In the genomic region with DNA sequence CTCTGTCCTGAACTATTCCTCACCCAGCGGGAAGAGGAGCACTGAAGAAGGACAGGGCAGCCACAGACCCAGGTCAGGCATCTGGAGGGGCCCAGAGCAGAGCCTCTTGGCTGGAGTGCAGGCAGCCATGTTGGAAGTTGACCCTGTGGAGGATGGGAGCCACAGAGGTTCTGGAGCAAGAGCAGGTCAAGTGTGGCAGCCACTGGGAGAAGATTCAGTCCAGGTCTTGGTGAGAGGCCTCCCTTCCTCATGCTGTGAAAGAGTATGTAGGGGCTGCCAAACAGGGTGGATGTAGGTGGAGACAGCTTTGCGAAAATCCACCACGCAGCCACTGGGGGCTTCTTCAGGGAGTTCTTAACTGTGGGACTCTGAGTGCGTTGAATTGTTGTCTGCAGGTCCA, we compare ENCODE assay signal across 15 cellular contexts. TPM values are rescaled to one million over a fixed set of nuclear protein-coding genes. Genes with fewer than 3 reads are reported as not detected.
DNase-seq lines count a peak whose midpoint lies in the region; ATAC-seq, FAIRE-seq and TF ChIP-seq lines count a peak whose summit lies in the region.
"Had no signal": no experiment of that assay in that cellular context is flagged by ENCODE, and none has a peak within 500 bp of the region (broad histone marks: within the 10 kb centered on the region; RNA-seq: fewer than 3 reads in every experiment).

No MANE protein-coding gene starts in this region.

- intact Hi-C loops in CD8-positive, alpha-beta T cell (cut with DNase I, micrococcal nuclease): loop anchor here in 1 of 2 experiments (1.0 kb wide), 1 partner anchor 14 kb away; no protein-coding TSS in a partner anchor
- intact Hi-C loops in GM12878 (cut with micrococcal nuclease; ENCODE audit: unreplicated experiment): no loop called here

- H4K20me1 ChIP-seq in GM12878 (ENCODE audit: control insufficient read depth, insufficient read depth): no peaks in the 10 kb centered on the region

- peaks cover 32% of the 10 kb centered on the region for H3K79me2 ChIP-seq in GM12878 (ENCODE audit: control insufficient read depth, insufficient read depth, low read length)

- peak overlapping the region; percentile 88 for H3K4me2 ChIP-seq in GM12878 (ENCODE audit: control insufficient read depth, insufficient read depth)

- TF ChIP-seq POLR2A in GM12878 (IDR thresholded peaks at IDR 0.05; ENCODE audit: low read depth, low read length): no peak

- no peaks in the 10 kb centered on the region for H3K36me3 ChIP-seq in CD8-positive, alpha-beta T cell (ENCODE audit: insufficient read depth, low read length)
- peaks cover 7 to 11% of the 10 kb centered on the region in 2 experiments; a peak in 2 of 4 replicates for H3K36me3 ChIP-seq in GM12878 (ENCODE audit: control insufficient read depth in 2 of 2, insufficient read depth in 2 of 2, low read length in 1 of 2)

- H3K27ac Mint-ChIP-seq in CD8-positive, alpha-beta T cell: peak overlapping the region; percentile 94

- no peak overlapping the region for H3K27ac ChIP-seq in CD8-positive, alpha-beta T cell (ENCODE audit: low read depth, low read length)
- H3K27ac ChIP-seq in GM12878 (ENCODE audit: control insufficient read depth, insufficient read depth): peak overlapping the region; percentile 89
- H3K27ac ChIP-seq: SK-N-MC had no signal

- RAD21 ChIA-PET in GM12878 (lab: Charles Lee; ENCODE audit: unreplicated experiment): interaction anchor here (0.7 to 9.0 kb wide), 12 partner anchors 12 to 331 kb away, joined by 3 to 130 read pairs (median 7); a partner anchor contains a TSS

- H3K27me3 ChIP-seq in CD8-positive, alpha-beta T cell (ENCODE audit: insufficient read depth, low read length): no peaks in the 10 kb centered on the region
- H3K27me3 ChIP-seq in GM12878 (replicated peaks in 1 of 2; ENCODE audit: control insufficient read depth in 2 of 2, insufficient read depth in 2 of 2, low read length in 1 of 2): no peaks in the 10 kb centered on the region

- no peak for TF ChIP-seq RAD21 in GM12878 (IDR thresholded peaks at IDR 0.05; ENCODE audit: insufficient read depth, low read depth, low read length)

- H3K9me3 ChIP-seq in CD8-positive, alpha-beta T cell (ENCODE audit: low read length): no peaks in the 10 kb centered on the region
- H3K9me3 ChIP-seq in GM12878 (replicated peaks; ENCODE audit: control insufficient read depth, insufficient read depth, low read length): no peaks in the 10 kb centered on the region

- DNase-seq in CD8-positive, alpha-beta T cell: no peak
- DNase-seq in GM12878 (ENCODE audit: low read depth, low spot score) (no peak), glomerular visceral epithelial cell (ENCODE audit: extremely low spot score) (no peak), NCI-H1694 (lab: John Stamatoyannopoulos, UW) (no peak), DMS79 treated with DMSO at 0.1 percent for 48 hours (lab: John Stamatoyannopoulos, UW) (no peak)
- DNase-seq: activated CD8-positive, alpha-beta memory T cell treated with anti-CD3 and anti-CD28 coated beads, Interleukin-2, amount 50 U/mL, for 4 hours; islet precursor cell; KBM-7; NCI-H345 had no signal

- H3K4me3 Mint-ChIP-seq in CD8-positive, alpha-beta T cell: peak overlapping the region; percentile 93
- H3K4me3 Mint-ChIP-seq: neural crest cell had no signal

- TF ChIP-seq CTCF in CD8-positive, alpha-beta T cell (IDR thresholded peaks at IDR 0.05): no peak
- TF ChIP-seq CTCF in GM12878 (IDR thresholded peaks at IDR 0.05 in 2 of 3, conservative IDR thresholded peaks at IDR 0.05 in 1 of 3; ENCODE audit: control insufficient read depth in 2 of 3, extremely low read depth in 1 of 3, insufficient read depth in 1 of 3, low read depth in 3 of 3, low read length in 3 of 3): peak in 1 of 3 experiments; percentile 14; a peak in 2 of 6 replicates

- FAIRE-seq in GM12878 (lab: Jason Lieb, UNC): no peak

- peaks cover 20% of the 10 kb centered on the region for H3K4me1 ChIP-seq in CD8-positive, alpha-beta T cell (ENCODE audit: insufficient read depth, low read length)
- peaks cover 41% of the 10 kb centered on the region for H3K4me1 ChIP-seq in GM12878 (ENCODE audit: control insufficient read depth, insufficient read depth, low read length)

- no peaks in the 10 kb centered on the region for H3K27me3 Mint-ChIP-seq in CD8-positive, alpha-beta T cell (ENCODE audit: low read depth)

- WGBS in GM12878 (ENCODE audit: insufficient coverage, insufficient replicate concordance, low lambda C conversion rate, missing lambda C conversion rate): 64% methylated on average over 4 of the region's 4 CpGs

- H3K4me3 ChIP-seq in CD8-positive, alpha-beta T cell (ENCODE audit: low read depth, low read length): no peak overlapping the region
- peak overlapping the region; percentile 98 for H3K4me3 ChIP-seq in GM12878
- H3K4me3 ChIP-seq: SK-N-MC had no signal

- H3K4me1 Mint-ChIP-seq in CD8-positive, alpha-beta T cell (ENCODE audit: low read depth): peaks cover 27% of the 10 kb centered on the region

- peaks cover 14% of the 10 kb centered on the region for H3K36me3 Mint-ChIP-seq in CD8-positive, alpha-beta T cell

- ATAC-seq in CD8-positive, alpha-beta T cell: no peak
- peak; percentile 8 for ATAC-seq in GM19035 (IDR thresholded peaks at IDR 0.05; ENCODE audit: unreplicated experiment)
- peak; percentile 12 for ATAC-seq in HG03432 (IDR thresholded peaks at IDR 0.05; ENCODE audit: unreplicated experiment)
- peak; percentile 31 for ATAC-seq in GM12878
- no peak for ATAC-seq in HG02973 (IDR thresholded peaks at IDR 0.05; ENCODE audit: unreplicated experiment)

- TSS peak; percentile 93 for BruUV-seq in GM12878 (replicated peaks; lab: Mats Ljungman, UMichigan)

- H3K9ac ChIP-seq in GM12878 (ENCODE audit: control insufficient read depth, insufficient read depth, low read length): peak overlapping the region; percentile 86

- TF ChIP-seq EP300 in GM12878 (IDR thresholded peaks at IDR 0.05; ENCODE audit: borderline replicate concordance in 1 of 2, control insufficient read depth in 1 of 2, low read depth in 2 of 2, low read length in 2 of 2): no peak

- SMC1A ChIA-PET in GM12878 (lab: Charles Lee; ENCODE audit: uncharacterized antibody, unreplicated experiment): interaction anchor here (0.7 to 9.0 kb wide), 12 partner anchors 12 to 201 kb away, joined by 3 to 111 read pairs (median 6); a partner anchor contains a TSS

- in situ Hi-C loops in GM12878 (cut with MboI): no loop called here

- POLR2A ChIA-PET in CD8-positive, alpha-beta T cell (lab: Charles Lee): interaction anchor here (0.6 to 2.8 kb wide), 8 partner anchors 13 to 213 kb away, joined by 3 to 9 read pairs (median 4); a partner anchor contains a TSS
- POLR2A ChIA-PET in GM12878 (lab: Charles Lee): interaction anchor here (0.6 to 5.9 kb wide), 10 partner anchors 10 to 201 kb away, joined by 3 to 68 read pairs (median 7); a partner anchor contains a TSS

- H2AFZ ChIP-seq in GM12878 (ENCODE audit: control insufficient read depth, low read depth, low read length): peak overlapping the region; percentile 72

- H3K9me3 Mint-ChIP-seq in CD8-positive, alpha-beta T cell: no peaks in the 10 kb centered on the region
- H3K9me3 Mint-ChIP-seq: neural crest cell had no signal

- CTCF ChIA-PET in CD8-positive, alpha-beta T cell (lab: Charles Lee): interaction anchor here (1.0 to 7.3 kb wide), 9 partner anchors 9 to 96 kb away, joined by 3 to 56 read pairs (median 10); a partner anchor contains a TSS
- CTCF ChIA-PET in GM12878 (lab: Yijun Ruan, JAX): interaction anchor here (0.7 to 8.7 kb wide), 17 partner anchors 9 to 480 kb away, joined by 3 to 153 read pairs (median 4); a partner anchor contains a TSS

RNA-seq across cellular contexts. Expression of a gene that starts 0.6 kb away (rescaled TPM):
- 1 to 10 TPM; 2.9 to 3.2 TPM for total RNA-seq in CD8-positive, alpha-beta T cell
- total RNA-seq in GM12878 (2013; cell fraction: nucleolus; rRNA removed): 85.7 and 88.0 TPM in 2 replicates
- total RNA-seq in GM12878 (2014; rRNA removed) (95.9 and 99.0 TPM in 2 replicates), GM12878 (2014; rRNA removed; fragmentation: Illumina TruSeq; extraction: Trizol) (59.0 and 63.4 TPM in 2 replicates), GM12878 (2021) (102 and 113 TPM in 2 replicates)
- polyA plus RNA-seq in GM12878 (2011; ENCODE audit: low read depth): 31.4 TPM
- polyA plus RNA-seq in GM12878 (2011; rRNA removed) (82.8 and 148 TPM in 2 replicates), GM12878 (2014; fragmentation: Illumina TruSeq; extraction: Trizol) (52.1 and 60.2 TPM in 2 replicates), GM12878 (2014; fragmentation: Nextera tagmentation; extraction: Ambion mirVana) (10 to 100 TPM; 17.5 to 48.8 TPM), GM12878 (2014; rRNA removed) (91.4 and 98.4 TPM in 2 replicates), GM12878 (2016; fragmentation: Nextera tagmentation; extraction: Ambion mirVana) (10 to 100 TPM; 77.5 to 80.6 TPM)
- polyA plus RNA-seq in GM12878 (2011; cell fraction: cytosol; rRNA removed): 165 and 226 TPM in 2 replicates
- 146 and 158 TPM in 2 replicates for polyA plus RNA-seq in GM12878 (2011; cell fraction: nucleus; rRNA removed)
- 69.4 and 81.8 TPM in 2 replicates for polyA plus RNA-seq in GM12878 (2012)
- 126 and 145 TPM in 2 replicates for polyA minus RNA-seq in GM12878 (2011; rRNA and poly(A)+ RNA removed)
- polyA minus RNA-seq in GM12878 (2011; cell fraction: cytosol; rRNA and poly(A)+ RNA removed): 27.8 and 33.7 TPM in 2 replicates
- 86.2 and 114 TPM in 2 replicates for polyA minus RNA-seq in GM12878 (2011; cell fraction: nucleus; rRNA and poly(A)+ RNA removed)

RNA-seq across cellular contexts. Expression of a gene that starts 14.1 kb away (rescaled TPM):
- not detected for total RNA-seq in CD8-positive, alpha-beta T cell
- 1.2 TPM in 1 of 2 replicates, not detected in the other for total RNA-seq in GM12878 (2013; cell fraction: nucleolus; rRNA removed)
- total RNA-seq in GM12878 (2014; rRNA removed) (not detected in 2 replicates), GM12878 (2014; rRNA removed; fragmentation: Illumina TruSeq; extraction: Trizol) (not detected in 2 replicates), GM12878 (2021) (not detected in 2 replicates)
- polyA plus RNA-seq in GM12878 (2011; ENCODE audit: low read depth): not detected
- polyA plus RNA-seq in GM12878 (2011; rRNA removed) (0.27 and 0.42 TPM in 2 replicates), GM12878 (2014; fragmentation: Illumina TruSeq; extraction: Trizol) (not detected in 2 replicates), GM12878 (2014; fragmentation: Nextera tagmentation; extraction: Ambion mirVana) (under 1 TPM in 1 of 2 experiments, not detected in 1; 0.13 TPM), GM12878 (2014; rRNA removed) (not detected in 2 replicates), GM12878 (2016; fragmentation: Nextera tagmentation; extraction: Ambion mirVana) (not detected)
- polyA plus RNA-seq in GM12878 (2011; cell fraction: cytosol; rRNA removed): not detected in 2 replicates
- polyA plus RNA-seq in GM12878 (2011; cell fraction: nucleus; rRNA removed): 0.50 and 0.72 TPM in 2 replicates
- 1.0 and 1.2 TPM in 2 replicates for polyA plus RNA-seq in GM12878 (2012)
- not detected in 2 replicates for polyA minus RNA-seq in GM12878 (2011; rRNA and poly(A)+ RNA removed)
- not detected in 2 replicates for polyA minus RNA-seq in GM12878 (2011; cell fraction: cytosol; rRNA and poly(A)+ RNA removed)
- not detected in 2 replicates for polyA minus RNA-seq in GM12878 (2011; cell fraction: nucleus; rRNA and poly(A)+ RNA removed)
- total RNA-seq: cardiac septum, neural crest cell had no signal

RNA-seq across cellular contexts. Expression of a gene that starts 21.7 kb away (rescaled TPM):
- total RNA-seq in CD8-positive, alpha-beta T cell: not detected
- total RNA-seq in GM12878 (2013; cell fraction: nucleolus; rRNA removed): not detected in 2 replicates
- not detected in 2 replicates for total RNA-seq in GM12878 (2014; rRNA removed)
- total RNA-seq in GM12878 (2014; rRNA removed; fragmentation: Illumina TruSeq; extraction: Trizol): not detected in 2 replicates
- total RNA-seq in GM12878 (2021): not detected in 2 replicates
- not detected for polyA plus RNA-seq in GM12878 (2011; ENCODE audit: low read depth)
- polyA plus RNA-seq in GM12878 (2011; rRNA removed): not detected in 2 replicates
- polyA plus RNA-seq in GM12878 (2011; cell fraction: cytosol; rRNA removed): not detected in 2 replicates
- polyA plus RNA-seq in GM12878 (2011; cell fraction: nucleus; rRNA removed): not detected in 2 replicates
- polyA plus RNA-seq in GM12878 (2012): not detected in 2 replicates
- not detected in 2 replicates for polyA plus RNA-seq in GM12878 (2014; fragmentation: Illumina TruSeq; extraction: Trizol)
- not detected for polyA plus RNA-seq in GM12878 (2014; fragmentation: Nextera tagmentation; extraction: Ambion mirVana)
- polyA plus RNA-seq in GM12878 (2014; rRNA removed): not detected in 2 replicates
- polyA plus RNA-seq in GM12878 (2016; fragmentation: Nextera tagmentation; extraction: Ambion mirVana): not detected
- polyA minus RNA-seq in GM12878 (2011; rRNA and poly(A)+ RNA removed): not detected in 2 replicates
- polyA minus RNA-seq in GM12878 (2011; cell fraction: cytosol; rRNA and poly(A)+ RNA removed): not detected in 2 replicates
- not detected in 2 replicates for polyA minus RNA-seq in GM12878 (2011; cell fraction: nucleus; rRNA and poly(A)+ RNA removed)
- total RNA-seq: cardiac septum, neural crest cell had no signal

RNA-seq across cellular contexts. Expression of a gene that starts 36.3 kb away (rescaled TPM):
- not detected for total RNA-seq in CD8-positive, alpha-beta T cell
- not detected in 2 replicates for total RNA-seq in GM12878 (2013; cell fraction: nucleolus; rRNA removed)
- not detected in 2 replicates for total RNA-seq in GM12878 (2014; rRNA removed)
- not detected in 2 replicates for total RNA-seq in GM12878 (2014; rRNA removed; fragmentation: Illumina TruSeq; extraction: Trizol)
- not detected in 2 replicates for total RNA-seq in GM12878 (2021)
- not detected for polyA plus RNA-seq in GM12878 (2011; ENCODE audit: low read depth)
- polyA plus RNA-seq in GM12878 (2011; rRNA removed): not detected in 2 replicates
- polyA plus RNA-seq in GM12878 (2011; cell fraction: cytosol; rRNA removed): not detected in 2 replicates
- not detected in 2 replicates for polyA plus RNA-seq in GM12878 (2011; cell fraction: nucleus; rRNA removed)
- not detected in 2 replicates for polyA plus RNA-seq in GM12878 (2012)
- not detected in 2 replicates for polyA plus RNA-seq in GM12878 (2014; fragmentation: Illumina TruSeq; extraction: Trizol)
- not detected for polyA plus RNA-seq in GM12878 (2014; fragmentation: Nextera tagmentation; extraction: Ambion mirVana)
- not detected in 2 replicates for polyA plus RNA-seq in GM12878 (2014; rRNA removed)
- polyA plus RNA-seq in GM12878 (2016; fragmentation: Nextera tagmentation; extraction: Ambion mirVana): not detected
- not detected in 2 replicates for polyA minus RNA-seq in GM12878 (2011; rRNA and poly(A)+ RNA removed)
- not detected in 2 replicates for polyA minus RNA-seq in GM12878 (2011; cell fraction: cytosol; rRNA and poly(A)+ RNA removed)
- not detected in 2 replicates for polyA minus RNA-seq in GM12878 (2011; cell fraction: nucleus; rRNA and poly(A)+ RNA removed)
- total RNA-seq: cardiac septum, neural crest cell had no signal

RNA-seq across cellular contexts. Expression of a gene that starts 40.0 kb away (rescaled TPM):
- total RNA-seq in CD8-positive, alpha-beta T cell: under 1 TPM in 1 of 2 experiments, not detected in 1; 0.14 TPM
- 0.17 and 0.25 TPM in 2 replicates for total RNA-seq in GM12878 (2013; cell fraction: nucleolus; rRNA removed)
- total RNA-seq in GM12878 (2014; rRNA removed): 0.05 and 0.06 TPM in 2 replicates
- total RNA-seq in GM12878 (2014; rRNA removed; fragmentation: Illumina TruSeq; extraction: Trizol): under 0.01 and 0.14 TPM in 2 replicates
- total RNA-seq in GM12878 (2021): 0.03 and 0.08 TPM in 2 replicates
- polyA plus RNA-seq in GM12878 (2011; ENCODE audit: low read depth): 0.05 TPM
- polyA plus RNA-seq in GM12878 (2011; rRNA removed): 0.12 and 0.15 TPM in 2 replicates
- 0.20 and 0.22 TPM in 2 replicates for polyA plus RNA-seq in GM12878 (2011; cell fraction: cytosol; rRNA removed)
- polyA plus RNA-seq in GM12878 (2011; cell fraction: nucleus; rRNA removed): 0.56 and 0.69 TPM in 2 replicates
- polyA plus RNA-seq in GM12878 (2012): 0.12 and 0.13 TPM in 2 replicates
- polyA plus RNA-seq in GM12878 (2014; fragmentation: Illumina TruSeq; extraction: Trizol): 0.06 and 0.11 TPM in 2 replicates
- polyA plus RNA-seq in GM12878 (2014; fragmentation: Nextera tagmentation; extraction: Ambion mirVana): not detected
- 0.05 and 0.08 TPM in 2 replicates for polyA plus RNA-seq in GM12878 (2014; rRNA removed)
- not detected for polyA plus RNA-seq in GM12878 (2016; fragmentation: Nextera tagmentation; extraction: Ambion mirVana)
- polyA minus RNA-seq in GM12878 (2011; rRNA and poly(A)+ RNA removed): 0.66 and 0.77 TPM in 2 replicates
- 0.53 TPM in 1 of 2 replicates, not detected in the other for polyA minus RNA-seq in GM12878 (2011; cell fraction: cytosol; rRNA and poly(A)+ RNA removed)
- polyA minus RNA-seq in GM12878 (2011; cell fraction: nucleus; rRNA and poly(A)+ RNA removed): 0.38 and 0.60 TPM in 2 replicates

Comparison
In these comparisons a context has a peak if more than half of its experiments do, and no peak if none do; other contexts are left out.
1. ATAC-seq: peak in GM19035 (single experiment), HG03432 (single experiment) and GM12878 (single experiment); none in CD8-positive, alpha-beta T cell (single experiment) and HG02973 (single experiment).
2. RNA of a gene that starts 0.6 kb away (total RNA-seq): 59.0 to 113 TPM in GM12878; 2.9 to 3.2 TPM in CD8-positive, alpha-beta T cell; every median in the first group is over 10 times any median in the second.